ENCODE assay signal across 8 cellular contexts in genomic region chr1:200669314-200670214, GRCh38. TPM values are rescaled to one million over a fixed set of nuclear protein-coding genes. Genes with fewer than 3 reads are reported as not detected.
DNase-seq lines count a peak whose midpoint lies in the region; ATAC-seq and TF ChIP-seq lines count a peak whose summit lies in the region.

TSS of gene DDX59 (minus strand) at chr1:200669907. CDS start at chr1:200666740, 3,167 bp downstream.

- H3K27me3 Mint-ChIP-seq in nephron progenitor cell (ENCODE audit: low read depth, poor library complexity), result no peaks in the 10 kb centered on the region
- H3K27me3 Mint-ChIP-seq in stimulated activated naive CD8-positive, alpha-beta T cell treated with anti-CD3 and anti-CD28 coated beads, Interleukin-15, amount 100 ng/mL, for 72 hours, result no peaks in the 10 kb centered on the region

- no peaks in the 10 kb centered on the region for H3K9me3 Mint-ChIP-seq in nephron progenitor cell
- no peaks in the 10 kb centered on the region for H3K9me3 Mint-ChIP-seq in stimulated activated naive CD8-positive, alpha-beta T cell treated with anti-CD3 and anti-CD28 coated beads, Interleukin-15, amount 100 ng/mL, for 72 hours

- peak; percentile 93 for ATAC-seq in stimulated activated naive CD8-positive, alpha-beta T cell treated with anti-CD3 and anti-CD28 coated beads, Interleukin-15, amount 100 ng/mL, for 72 hours

- no peaks in the 10 kb centered on the region for H3K27me3 ChIP-seq in H7 (ENCODE audit: control insufficient read depth, insufficient read depth, low read length)

- H3K4me3 Mint-ChIP-seq in nephron progenitor cell, result peak within 1 kb of the TSS; percentile 95
- peak within 1 kb of the TSS; percentile 97 to 98 for H3K4me3 Mint-ChIP-seq in stimulated activated naive CD8-positive, alpha-beta T cell treated with anti-CD3 and anti-CD28 coated beads, Interleukin-15, amount 100 ng/mL, for 72 hours

- H3K36me3 Mint-ChIP-seq in nephron progenitor cell (ENCODE audit: low read depth), result peaks cover 31% of the 10 kb centered on the region

- H3K4me1 Mint-ChIP-seq in nephron progenitor cell, result peaks cover 42% of the 10 kb centered on the region
- peaks cover 43% of the 10 kb centered on the region for H3K4me1 Mint-ChIP-seq in stimulated activated naive CD8-positive, alpha-beta T cell treated with anti-CD3 and anti-CD28 coated beads, Interleukin-15, amount 100 ng/mL, for 72 hours

- H3K36me3 ChIP-seq in H7 (replicated peaks; ENCODE audit: control insufficient read depth, insufficient read depth, low read length), result no peaks in the 10 kb centered on the region

- H3K4me3 ChIP-seq in H7 (ENCODE audit: insufficient read depth, low read depth, low read length), result peak within 1 kb of the TSS; percentile 98
- peak within 1 kb of the TSS; percentile 91 for H3K4me3 ChIP-seq in fibroblast of the aortic adventitia (ENCODE audit: low read depth, low read length)

- peak within 1 kb of the TSS; percentile 99 for H3K27ac Mint-ChIP-seq in nephron progenitor cell
- peak within 1 kb of the TSS; percentile 98 to 99 for H3K27ac Mint-ChIP-seq in stimulated activated naive CD8-positive, alpha-beta T cell treated with anti-CD3 and anti-CD28 coated beads, Interleukin-15, amount 100 ng/mL, for 72 hours

- TF ChIP-seq CTCF in fibroblast of the aortic adventitia (IDR thresholded peaks at IDR 0.05; ENCODE audit: insufficient read depth, low read length) (no peak), nephron progenitor cell (IDR thresholded peaks at IDR 0.05) (no peak)

- DNase-seq in ELF-1 (ENCODE audit: low read depth, low spot score), result peak; percentile 98
- DNase-seq in H7, result peak; percentile 98
- DNase-seq in M059J (ENCODE audit: low read depth), result peak; percentile 97
- DNase-seq in SHP77 (lab: John Stamatoyannopoulos, UW), result peak; percentile 89 to 97
- peak; percentile 84 for DNase-seq in activated effector memory CD4-positive, alpha-beta T cell treated with Interleukin-2 at 50 U/mL for 16 hours
- peak; percentile 98 for DNase-seq in fibroblast of the aortic adventitia (ENCODE audit: low read depth)
- DNase-seq in nephron progenitor cell, result peak; percentile 98
- DNase-seq in stimulated activated naive CD8-positive, alpha-beta T cell treated with anti-CD3 and anti-CD28 coated beads, Interleukin-15, amount 100 ng/mL, for 72 hours, result peak; percentile 92 to 95

RNA-seq across cellular contexts. Expression of gene DDX59, which starts in this region (rescaled TPM):
- 29.8 and 39.0 TPM in 2 replicates for total RNA-seq in H7 (2014; rRNA removed; shearing (Covaris generic))
- total RNA-seq in M059J (2014; rRNA removed; shearing (Covaris generic)), result 18.1 and 30.1 TPM in 2 replicates
- 20.3 and 26.4 TPM in 2 replicates for total RNA-seq in fibroblast of the aortic adventitia (ENCODE audit: low replicate concordance)

Comparison
In these comparisons a context has a peak if more than half of its experiments do, and no peak if none do; other contexts are left out.
1. Peak in every context shown above with its lines: DNase-seq, ATAC-seq and H3K4me3 ChIP-seq.